ENCODE assay signal across 23 cellular contexts in genomic region chr7:45140827-45141226, GRCh38. TPM values are rescaled to one million over a fixed set of nuclear protein-coding genes. Genes with fewer than 3 reads are reported as not detected.
DNase-seq lines count a peak whose midpoint lies in the region; ATAC-seq and TF ChIP-seq lines count a peak whose summit lies in the region.
"Had no signal": no experiment of that assay in that cellular context is flagged by ENCODE, and none has a peak within 500 bp of the region (broad histone marks: within the 10 kb centered on the region; RNA-seq: fewer than 3 reads in every experiment).

No MANE protein-coding gene starts in this region.

- H3K4me3 ChIP-seq in Karpas-422 (ENCODE audit: low read length), result peak overlapping the region; percentile 60
- H3K4me3 ChIP-seq in left lung, result no peak overlapping the region
- H3K4me3 ChIP-seq: A549, adrenal gland, colonic mucosa had no signal

- DNase-seq in activated CD4-positive, alpha-beta T cell treated with anti-CD3 and anti-CD28 coated beads, Interleukin-2, amount 10 ng/mL, durations not matched to agents 7 days and 5 days, result no peak
- DNase-seq in activated CD4-positive, alpha-beta T cell treated with anti-CD3 and anti-CD28 coated beads for 48 hours, result no peak
- DNase-seq in Karpas-422 (peak; percentile 80), OCI-M1 (lab: John Stamatoyannopoulos, UW) (peak; percentile 7), memory B cell (ENCODE audit: low spot score in 2 of 2) (no peak), middle frontal gyrus (ENCODE audit: extremely low spot score, low spot score) (no peak), GM20000 (ENCODE audit: low spot score) (no peak), left lung (no peak)
- DNase-seq: activated CD4-positive, CD25-positive, alpha-beta regulatory T cell; activated effector memory CD4-positive, alpha-beta T cell treated with Interleukin-2 at 50 U/mL for 16 hours; adrenal gland; colonic mucosa; naive thymus-derived CD8-positive, alpha-beta T cell; NCI-H1417 treated with DMSO at 0.1 percent for 48 hours; NCI-H2107; NCI-H510A treated with DMSO at 0.1 percent for 48 hours; PC-3; SHP77 treated with DMSO at 0.1 percent for 48 hours had no signal

- peak overlapping the region; percentile 57 for H3K9ac ChIP-seq in Karpas-422 (ENCODE audit: low read length)

- H3K4me2 ChIP-seq in Karpas-422 (ENCODE audit: low read depth, low read length, poor library complexity, severe bottlenecking), result peak overlapping the region; percentile 63
- H3K4me2 ChIP-seq: A549 had no signal

- no peaks in the 10 kb centered on the region for H3K79me2 ChIP-seq in Karpas-422 (ENCODE audit: low read length)

- no peaks in the 10 kb centered on the region for H3K36me3 ChIP-seq in Karpas-422 (ENCODE audit: insufficient read depth, low read length)
- H3K36me3 ChIP-seq in left lung, result no peaks in the 10 kb centered on the region
- H3K36me3 ChIP-seq: adrenal gland, colonic mucosa had no signal

- H3K27ac ChIP-seq in Karpas-422 (ENCODE audit: low read length) (no peak overlapping the region), left lung (no peak overlapping the region)
- H3K27ac ChIP-seq: A549, adrenal gland, colonic mucosa had no signal

- H3K4me3 Mint-ChIP-seq in activated CD4-positive, alpha-beta T cell treated with anti-CD3 and anti-CD28 coated beads, Interleukin-2, amount 10 ng/mL, durations not matched to agents 7 days and 5 days, result peak overlapping the region; percentile 37
- H3K4me3 Mint-ChIP-seq in memory B cell, result no peak overlapping the region
- H3K4me3 Mint-ChIP-seq: CD14-positive monocyte; naive thymus-derived CD8-positive, alpha-beta T cell had no signal

- H3K36me3 Mint-ChIP-seq in activated CD4-positive, alpha-beta T cell treated with anti-CD3 and anti-CD28 coated beads, Interleukin-2, amount 10 ng/mL, durations not matched to agents 7 days and 5 days (ENCODE audit: low read depth), result no peaks in the 10 kb centered on the region
- no peaks in the 10 kb centered on the region for H3K36me3 Mint-ChIP-seq in memory B cell
- H3K36me3 Mint-ChIP-seq: CD14-positive monocyte; naive thymus-derived CD8-positive, alpha-beta T cell had no signal

- no peaks in the 10 kb centered on the region for H3K9me3 Mint-ChIP-seq in activated CD4-positive, alpha-beta T cell treated with anti-CD3 and anti-CD28 coated beads, Interleukin-2, amount 10 ng/mL, durations not matched to agents 7 days and 5 days
- no peaks in the 10 kb centered on the region for H3K9me3 Mint-ChIP-seq in memory B cell
- H3K9me3 Mint-ChIP-seq: naive thymus-derived CD8-positive, alpha-beta T cell had no signal

- H3K9me2 ChIP-seq in Karpas-422 (replicated peaks; ENCODE audit: insufficient read depth, low read length), result no peaks in the 10 kb centered on the region

- no peaks in the 10 kb centered on the region for H4K20me1 ChIP-seq in Karpas-422 (ENCODE audit: insufficient read depth, low read depth, low read length)

- POLR2A ChIA-PET in activated CD4-positive, alpha-beta T cell treated with anti-CD3 and anti-CD28 coated beads, Interleukin-2, amount 10 ng/mL, durations not matched to agents 7 days and 5 days (lab: Charles Lee), result no interaction called here

- H3K27ac Mint-ChIP-seq in activated CD4-positive, alpha-beta T cell treated with anti-CD3 and anti-CD28 coated beads, Interleukin-2, amount 10 ng/mL, durations not matched to agents 7 days and 5 days, result peak overlapping the region; percentile 6
- H3K27ac Mint-ChIP-seq in memory B cell, result no peak overlapping the region
- H3K27ac Mint-ChIP-seq: naive thymus-derived CD8-positive, alpha-beta T cell had no signal

- H3K27me3 ChIP-seq in Karpas-422 (ENCODE audit: low read length) (no peaks in the 10 kb centered on the region), left lung (peaks cover 0 to 7% of the 10 kb centered on the region in 2 donors)
- H3K27me3 ChIP-seq: adrenal gland, colonic mucosa had no signal

- H3K4me1 ChIP-seq in Karpas-422 (ENCODE audit: low read length) (peaks cover 18% of the 10 kb centered on the region), left lung (no peaks in the 10 kb centered on the region)
- H3K4me1 ChIP-seq: A549, adrenal gland, colonic mucosa had no signal

- H3K9me3 ChIP-seq in Karpas-422 (ENCODE audit: low read length) (no peaks in the 10 kb centered on the region), left lung (no peaks in the 10 kb centered on the region)
- H3K9me3 ChIP-seq: A549, adrenal gland, colonic mucosa had no signal

- ATAC-seq in memory B cell (ENCODE audit: low read depth) (peak; percentile 48), left lung (no peak)
- ATAC-seq: A549; naive thymus-derived CD8-positive, alpha-beta T cell; PC-3 had no signal

- intact Hi-C loops in left lung (cut with DNase I), result no loop called here

- H3K27me3 Mint-ChIP-seq in activated CD4-positive, alpha-beta T cell treated with anti-CD3 and anti-CD28 coated beads, Interleukin-2, amount 10 ng/mL, durations not matched to agents 7 days and 5 days, result peaks cover 13% of the 10 kb centered on the region
- peaks cover 9% of the 10 kb centered on the region for H3K27me3 Mint-ChIP-seq in memory B cell

- TF ChIP-seq CTCF in GM20000 (IDR thresholded peaks at IDR 0.05; ENCODE audit: extremely low read depth, missing control alignments), result no peak
- TF ChIP-seq CTCF in left lung (IDR thresholded peaks at IDR 0.05), result no peak

- CTCF ChIA-PET in activated CD4-positive, alpha-beta T cell treated with anti-CD3 and anti-CD28 coated beads, Interleukin-2, amount 10 ng/mL, durations not matched to agents 7 days and 5 days (lab: Charles Lee), result no interaction called here

- peak overlapping the region; percentile 93 for H2AFZ ChIP-seq in Karpas-422 (ENCODE audit: low read length)

- H3K4me1 Mint-ChIP-seq in activated CD4-positive, alpha-beta T cell treated with anti-CD3 and anti-CD28 coated beads, Interleukin-2, amount 10 ng/mL, durations not matched to agents 7 days and 5 days, result peaks cover 24% of the 10 kb centered on the region
- H3K4me1 Mint-ChIP-seq in memory B cell, result peaks cover 8% of the 10 kb centered on the region

RNA-seq across cellular contexts. Expression of gene RAMP3, which starts 16.8 kb away (rescaled TPM):
- total RNA-seq in activated CD4-positive, alpha-beta T cell treated with anti-CD3 and anti-CD28 coated beads, Interleukin-2, amount 10 ng/mL, durations not matched to agents 7 days and 5 days, result not detected
- not detected in 2 replicates for total RNA-seq in Karpas-422 (2014; rRNA removed; shearing (Covaris generic); ENCODE audit: low replicate concordance)
- total RNA-seq in left lung, result 10 to 100 TPM; 78.0 to 89.9 TPM
- total RNA-seq: G401; LHCN-M2; naive thymus-derived CD8-positive, alpha-beta T cell; PC-3; T-helper 2 cell treated with Interferon-gamma antibody and Interleukin-4, amounts not matched to agents 100 ng/mL and 5 ng/mL, for 36 hours had no signal

RNA-seq across cellular contexts. Expression of gene TBRG4, which starts 29.3 kb away (rescaled TPM):
- total RNA-seq in activated CD4-positive, alpha-beta T cell treated with anti-CD3 and anti-CD28 coated beads, Interleukin-2, amount 10 ng/mL, durations not matched to agents 7 days and 5 days, result 100 to 1,000 TPM in 1 of 2 experiments, 10 to 100 TPM in 1; 98.9 to 102 TPM
- total RNA-seq in Karpas-422 (2014; rRNA removed; shearing (Covaris generic); ENCODE audit: low replicate concordance), result 81.5 and 108 TPM in 2 replicates
- 10 to 100 TPM; 41.8 to 72.5 TPM for total RNA-seq in left lung

RNA-seq across cellular contexts. Expression of gene NACAD, which starts 52.1 kb away (rescaled TPM):
- total RNA-seq in activated CD4-positive, alpha-beta T cell treated with anti-CD3 and anti-CD28 coated beads, Interleukin-2, amount 10 ng/mL, durations not matched to agents 7 days and 5 days, result not detected
- 0.04 TPM in 1 of 2 replicates, not detected in the other for total RNA-seq in Karpas-422 (2014; rRNA removed; shearing (Covaris generic); ENCODE audit: low replicate concordance)
- total RNA-seq in left lung, result 1 to 10 TPM; 2.0 to 7.3 TPM
- total RNA-seq: G401 had no signal

Comparison
In these comparisons a context has a peak if more than half of its experiments do, and no peak if none do; other contexts are left out.
1. DNase-seq: peak in Karpas-422 (single experiment) and OCI-M1 (single experiment); none in activated CD4-positive, alpha-beta T cell treated with anti-CD3 and anti-CD28 coated beads, Interleukin-2, amount 10 ng/mL, durations not matched to agents 7 days and 5 days (single experiment), activated CD4-positive, alpha-beta T cell treated with anti-CD3 and anti-CD28 coated beads for 48 hours (single experiment), memory B cell (0 of 2), middle frontal gyrus (single experiment), GM20000 (single experiment) and left lung (0 of 2).
2. RNA of gene RAMP3, which starts 16.8 kb away (total RNA-seq): 78.0 to 89.9 TPM in left lung; not detected in activated CD4-positive, alpha-beta T cell treated with anti-CD3 and anti-CD28 coated beads, Interleukin-2, amount 10 ng/mL, durations not matched to agents 7 days and 5 days and not detected in Karpas-422; every median in the first group is over 10 times any median in the second.